8 cellular contexts compared by ENCODE assay signal in genomic region chr3:170128977-170129431, GRCh38. TPM values are rescaled to one million over a fixed set of nuclear protein-coding genes. Genes with fewer than 3 reads are reported as not detected.
A peak's percentile ranks its signal among the peaks of the same experiment; 100 is the strongest.
DNase-seq lines count a peak whose midpoint lies in the region; ATAC-seq, FAIRE-seq and TF ChIP-seq lines count a peak whose summit lies in the region.

No MANE protein-coding gene starts in this region.

- intact Hi-C loops in heart right ventricle (cut with DNase I): no loop called here
- intact Hi-C loops in left ventricle myocardium inferior (cut with micrococcal nuclease): no loop called here
- intact Hi-C loops in endothelial cell of umbilical vein (cut with micrococcal nuclease): no loop called here

- peaks cover 0 to 91% (median 33%) of the 10 kb centered on the region in 9 donors for H3K36me3 ChIP-seq in heart right ventricle
- peaks cover 48% of the 10 kb centered on the region for H3K36me3 ChIP-seq in left ventricle myocardium inferior
- peaks cover 7 to 9% of the 10 kb centered on the region in 2 experiments for H3K36me3 ChIP-seq in endothelial cell of umbilical vein (ENCODE audit: control insufficient read depth in 2 of 2, extremely low read depth in 1 of 2, insufficient read depth in 2 of 2, low read length in 2 of 2)

- dilution Hi-C loops in endothelial cell of umbilical vein (cut with MboI; ENCODE audit: extremely low pct_ligation_motif_present, low sequenced_read_pairs): no loop called here

- H3K9me3 ChIP-seq in heart right ventricle: peaks cover 0 to 12% (median 3%) of the 10 kb centered on the region in 11 donors
- H3K9me3 ChIP-seq in left ventricle myocardium inferior (replicated peaks): peaks cover 13% of the 10 kb centered on the region
- no peaks in the 10 kb centered on the region for H3K9me3 ChIP-seq in endothelial cell of umbilical vein (replicated peaks; ENCODE audit: control insufficient read depth, insufficient read depth, low read length)

- no peak overlapping the region for H3K4me3 ChIP-seq in heart right ventricle
- H3K4me3 ChIP-seq in left ventricle myocardium inferior: no peak overlapping the region
- H3K4me3 ChIP-seq in NB4 (ENCODE audit: low read depth, low read length): no peak overlapping the region
- H3K4me3 ChIP-seq in endothelial cell of umbilical vein (replicated peaks in 1 of 3; ENCODE audit: insufficient read depth in 1 of 3, low read depth in 1 of 3, low read length in 3 of 3): no peak overlapping the region

- TSS peak; percentile 61 for BruUV-seq in endothelial cell of umbilical vein (replicated peaks; lab: Mats Ljungman, UMichigan)

- CTCF ChIA-PET in endothelial cell of umbilical vein (lab: Charles Lee): interaction anchor here (1.7 kb wide), 1 partner anchor 11 kb away, joined by 9 read pairs; no protein-coding TSS in a partner anchor

- H3K4me1 ChIP-seq in heart right ventricle: peaks cover 0 to 8% (median 0%) of the 10 kb centered on the region in 9 donors
- no peaks in the 10 kb centered on the region for H3K4me1 ChIP-seq in left ventricle myocardium inferior
- H3K4me1 ChIP-seq in endothelial cell of umbilical vein (ENCODE audit: control insufficient read depth, extremely low read depth, insufficient read depth, low read length): no peaks in the 10 kb centered on the region

- H3K79me2 ChIP-seq in endothelial cell of umbilical vein (ENCODE audit: control insufficient read depth, insufficient read depth, low read length): no peaks in the 10 kb centered on the region

- H3K4me2 ChIP-seq in endothelial cell of umbilical vein (ENCODE audit: insufficient read depth, low read length): no peak overlapping the region

- FAIRE-seq in endothelial cell of umbilical vein (lab: Jason Lieb, UNC): no peak

- POLR2A ChIA-PET in endothelial cell of umbilical vein (lab: Charles Lee): interaction anchor here (0.8 kb wide), 1 partner anchor 21 kb away, joined by 3 read pairs; no protein-coding TSS in a partner anchor

- H3K9ac ChIP-seq in endothelial cell of umbilical vein (replicated peaks; ENCODE audit: extremely low read depth, insufficient read depth, low read length): no peak overlapping the region

- H3K9me1 ChIP-seq in endothelial cell of umbilical vein (replicated peaks; ENCODE audit: control insufficient read depth, extremely low read depth, insufficient read depth, low read length): no peaks in the 10 kb centered on the region

- no peaks in the 10 kb centered on the region for H4K20me1 ChIP-seq in endothelial cell of umbilical vein (replicated peaks; ENCODE audit: control insufficient read depth, extremely low read depth, insufficient read depth, low read length)

- DNase-seq in heart right ventricle (no peak), left ventricle myocardium inferior (no peak), NB4 (ENCODE audit: low read depth) (peak; percentile 77), endothelial cell of umbilical vein (ENCODE audit: low read depth, low spot score) (no peak), DMS53 (lab: John Stamatoyannopoulos, UW) (no peak), HK-2 (ENCODE audit: unreplicated experiment) (no peak)
- no peak for DNase-seq in stimulated activated CD4-positive, alpha-beta T cell treated with anti-CD3 and anti-CD28 coated beads, Interleukin-4, amount 100 ng/mL, for 1 hour

- TF ChIP-seq POLR2A in NB4 (IDR thresholded peaks at IDR 0.05; ENCODE audit: extremely low read depth, insufficient read length) (no peak), endothelial cell of umbilical vein (IDR thresholded peaks at IDR 0.05; ENCODE audit: low read depth, low read length) (no peak)

- no peak overlapping the region for H2AFZ ChIP-seq in endothelial cell of umbilical vein (ENCODE audit: low read depth, low read length)

- TF ChIP-seq CTCF in heart right ventricle (IDR thresholded peaks at IDR 0.05): no peak
- TF ChIP-seq CTCF in left ventricle myocardium inferior (IDR thresholded peaks at IDR 0.05; ENCODE audit: borderline replicate concordance): no peak
- TF ChIP-seq CTCF in NB4 (IDR thresholded peaks at IDR 0.05; ENCODE audit: low read depth, low read length): no peak
- TF ChIP-seq CTCF in endothelial cell of umbilical vein (IDR thresholded peaks at IDR 0.05; ENCODE audit: extremely low read depth in 1 of 2, insufficient read depth in 1 of 2, low read depth in 1 of 2, low read length in 2 of 2): no peak

- ATAC-seq in heart right ventricle (peak in 5 of 8 donors; percentile 29 to 64 (median 49)), HG02623 (IDR thresholded peaks at IDR 0.05; ENCODE audit: unreplicated experiment) (peak; percentile 33)

- H3K27ac ChIP-seq in heart right ventricle (no peak overlapping the region), left ventricle myocardium inferior (replicated peaks) (no peak overlapping the region), endothelial cell of umbilical vein (ENCODE audit: insufficient read depth, low read depth, low read length) (no peak overlapping the region)

- H3K27me3 ChIP-seq in heart right ventricle (no peaks in the 10 kb centered on the region), left ventricle myocardium inferior (ENCODE audit: low read depth) (no peaks in the 10 kb centered on the region), endothelial cell of umbilical vein (ENCODE audit: control insufficient read depth in 2 of 2, insufficient read depth in 2 of 2, low read length in 2 of 2) (no peaks in the 10 kb centered on the region)

- WGBS in heart right ventricle, 2 donors: 86 to 88% methylated on average over 1 of the region's 1 CpG

TF ChIP-seq in endothelial cell of umbilical vein, 7 proteins besides CTCF, POLR2A, EP300 and RAD21:
- TF ChIP-seq MYC (IDR thresholded peaks at IDR 0.05; ENCODE audit: low read depth, low read length): no peak
- no peak for TF ChIP-seq JUN (IDR thresholded peaks at IDR 0.05; ENCODE audit: borderline replicate concordance, insufficient read depth, insufficient read length, low read depth)
- TF ChIP-seq EZH2 (IDR thresholded peaks at IDR 0.05; ENCODE audit: borderline replicate concordance, low read depth, low read length, severe bottlenecking): no peak
- TF ChIP-seq FOS (IDR thresholded peaks at IDR 0.05; ENCODE audit: borderline replicate concordance, insufficient read depth, low read length): no peak
- TF ChIP-seq MAX (IDR thresholded peaks at IDR 0.05; ENCODE audit: insufficient read depth, insufficient read length): no peak
- no peak for TF ChIP-seq POLR2AphosphoS5 (IDR thresholded peaks at IDR 0.05; ENCODE audit: insufficient read depth, low read depth, low read length)
- no peak for TF ChIP-seq GATA2 (IDR thresholded peaks at IDR 0.05; ENCODE audit: insufficient read depth, insufficient read length, low read depth, low read length)

RNA-seq across cellular contexts. Expression of gene PHC3, which starts 52.5 kb away (rescaled TPM):
- 10 to 100 TPM; 39.6 to 70.8 (median 56.2) TPM for total RNA-seq in heart right ventricle
- 1 to 10 TPM; 2.4 to 8.2 TPM for polyA plus RNA-seq in heart right ventricle
- total RNA-seq in left ventricle myocardium inferior: 53.1 TPM
- 34.4 and 45.8 TPM in 2 replicates for total RNA-seq in endothelial cell of umbilical vein
- polyA plus RNA-seq in endothelial cell of umbilical vein: 35.7 and 41.1 TPM in 2 replicates
- polyA plus RNA-seq in endothelial cell of umbilical vein (2011; cell fraction: cytosol; rRNA removed): 19.8 and 20.2 TPM in 2 replicates
- 58.8 and 68.0 TPM in 2 replicates for polyA plus RNA-seq in endothelial cell of umbilical vein (2011; cell fraction: nucleus; rRNA removed)
- 16.8 and 33.9 TPM in 2 replicates for polyA plus RNA-seq in endothelial cell of umbilical vein (2012)
- polyA minus RNA-seq in endothelial cell of umbilical vein: 152 and 183 TPM in 2 replicates
- polyA minus RNA-seq in endothelial cell of umbilical vein (2011; cell fraction: cytosol; rRNA and poly(A)+ RNA removed): 28.2 TPM
- 94.6 and 164 TPM in 2 replicates for polyA minus RNA-seq in endothelial cell of umbilical vein (2011; cell fraction: nucleus; rRNA and poly(A)+ RNA removed)
